In the genomic region with DNA sequence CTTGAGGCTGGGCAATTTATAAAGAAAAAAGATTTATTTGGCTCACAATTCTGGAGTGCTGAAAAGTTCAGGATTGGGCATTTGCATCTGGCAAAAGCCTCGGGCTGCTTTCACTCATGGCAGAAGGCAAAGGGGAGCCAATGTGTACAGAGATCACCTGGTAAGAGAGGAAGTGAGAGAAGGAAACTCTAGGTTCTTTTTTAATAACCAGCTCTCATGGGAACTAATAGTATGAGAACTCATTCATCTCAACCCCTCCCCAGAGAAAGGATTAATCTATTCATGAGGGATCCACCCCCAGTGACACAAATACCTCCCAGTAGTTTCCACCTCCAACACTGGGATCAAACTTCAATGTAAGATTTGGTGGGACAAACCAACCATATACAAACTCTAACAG, we compare ENCODE assay signal across 13 cellular contexts.
DNase-seq lines count a peak whose midpoint lies in the region; ATAC-seq, FAIRE-seq and TF ChIP-seq lines count a peak whose summit lies in the region.
"Had no signal": no experiment of that assay in that cellular context is flagged by ENCODE, and none has a peak within 500 bp of the region (broad histone marks: within the 10 kb centered on the region; RNA-seq: fewer than 3 reads in every experiment).

No MANE protein-coding gene starts in this region.

- no peaks in the 10 kb centered on the region for H3K27me3 ChIP-seq in gastrocnemius medialis

- ATAC-seq in GM19467 (IDR thresholded peaks at IDR 0.05; ENCODE audit: unreplicated experiment) (peak; percentile 63), HG02973 (IDR thresholded peaks at IDR 0.05; ENCODE audit: unreplicated experiment) (peak; percentile 69), gastrocnemius medialis (no peak)
- ATAC-seq: heart left ventricle, natural killer cell had no signal

- H3K9me3 ChIP-seq in OCI-LY7 (ENCODE audit: low read length) = no peaks in the 10 kb centered on the region
- no peaks in the 10 kb centered on the region for H3K9me3 ChIP-seq in gastrocnemius medialis

- H2AFZ ChIP-seq in OCI-LY7 (ENCODE audit: low read length) = peak overlapping the region; percentile 56; the same call in 1 of the 2 replicates

- no peak for DNase-seq in GM12891 (ENCODE audit: insufficient read length, low spot score)
- peak; percentile 79 for DNase-seq in OCI-LY7 (ENCODE audit: low spot score)
- DNase-seq in NCI-H748 treated with DMSO at 0.1 percent for 48 hours (lab: John Stamatoyannopoulos, UW) = no peak
- DNase-seq in DMS 273 (lab: John Stamatoyannopoulos, UW; ENCODE audit: unreplicated experiment) = no peak
- no peak for DNase-seq in D341Med (ENCODE audit: low spot score)
- no peak for DNase-seq in gastrocnemius medialis
- DNase-seq: activated T-cell treated with anti-CD3 and anti-CD28 coated beads for 4 hours; central memory CD4-positive, alpha-beta T cell; heart left ventricle; natural killer cell; NCI-H2081 had no signal

- TF ChIP-seq POLR2A in GM12891 (IDR thresholded peaks at IDR 0.05; ENCODE audit: low read depth, low read length) = no peak
- TF ChIP-seq POLR2A in gastrocnemius medialis (IDR thresholded peaks at IDR 0.05) = no peak

- in situ Hi-C loops in gastrocnemius medialis (cut with MboI; ENCODE audit: low sequenced_read_pairs in 4 of 4) = no loop called here

- H3K9me2 ChIP-seq in OCI-LY7 (ENCODE audit: insufficient read depth, low read length) = no peaks in the 10 kb centered on the region

- intact Hi-C loops in OCI-LY7 (cut with micrococcal nuclease; ENCODE audit: unreplicated experiment) = no loop called here
- intact Hi-C loops in gastrocnemius medialis (cut with DNase I; ENCODE audit: low total_unique reads) = no loop called here

- peak overlapping the region; percentile 37 for H3K4me3 ChIP-seq in OCI-LY7 (ENCODE audit: low read depth, low read length, poor library complexity, severe bottlenecking)
- H3K4me3 ChIP-seq in gastrocnemius medialis = no peak overlapping the region
- H3K4me3 ChIP-seq: heart left ventricle had no signal

- peak; percentile 69 for FAIRE-seq in GM12891 (lab: Jason Lieb, UNC)

- H3K4me2 ChIP-seq in OCI-LY7 (ENCODE audit: low read length) = peak overlapping the region; percentile 72

- POLR2A ChIA-PET in OCI-LY7 (lab: Charles Lee) = interaction anchor here (0.6 to 2.0 kb wide), 5 partner anchors 12 to 51 kb away, joined by 3 to 6 read pairs (median 4); no protein-coding TSS in a partner anchor

- H3K4me1 ChIP-seq in OCI-LY7 (ENCODE audit: insufficient read depth, low read length, poor library complexity, severe bottlenecking) = peaks cover 57% of the 10 kb centered on the region
- H3K4me1 ChIP-seq in gastrocnemius medialis = peaks cover 13 to 15% of the 10 kb centered on the region in 2 donors
- H3K4me1 ChIP-seq: heart left ventricle had no signal

- TF ChIP-seq CTCF in OCI-LY7 (conservative IDR thresholded peaks at IDR 0.05; ENCODE audit: low read length) = no peak
- TF ChIP-seq CTCF in gastrocnemius medialis (IDR thresholded peaks at IDR 0.05 in 4 of 5, conservative IDR thresholded peaks at IDR 0.05 in 1 of 5) = no peak

- no peaks in the 10 kb centered on the region for H3K36me3 ChIP-seq in OCI-LY7 (ENCODE audit: insufficient read depth, low read length)
- H3K36me3 ChIP-seq in gastrocnemius medialis = no peaks in the 10 kb centered on the region
- H3K36me3 ChIP-seq: heart left ventricle had no signal

- H3K27ac ChIP-seq in OCI-LY7 (ENCODE audit: low read depth, low read length, poor library complexity, severe bottlenecking) = peak overlapping the region; percentile 57
- H3K27ac ChIP-seq in gastrocnemius medialis = no peak overlapping the region
- H3K27ac ChIP-seq: heart left ventricle had no signal

- H3K79me2 ChIP-seq in OCI-LY7 (ENCODE audit: insufficient read depth, low read depth, low read length) = no peaks in the 10 kb centered on the region

- H4K20me1 ChIP-seq in OCI-LY7 (ENCODE audit: insufficient read depth, low read length) = no peaks in the 10 kb centered on the region

- BruUV-seq in OCI-LY7 (replicated peaks; lab: Mats Ljungman, UMichigan) = no TSS peak

- CTCF ChIA-PET in OCI-LY7 (lab: Charles Lee; ENCODE audit: unreplicated experiment) = no interaction called here

TF ChIP-seq in GM12891, 5 proteins besides CTCF, POLR2A, EP300 and RAD21:
- no peak for TF ChIP-seq PAX5 (IDR thresholded peaks at IDR 0.05; ENCODE audit: insufficient read depth, low read length, severe bottlenecking)
- peak; percentile 97 for TF ChIP-seq SPI1 (IDR thresholded peaks at IDR 0.05; ENCODE audit: low read depth, low read length)

Comparison
In these comparisons a context has a peak if more than half of its experiments do, and no peak if none do; other contexts are left out.
1. ATAC-seq: peak in GM19467 (single experiment) and HG02973 (single experiment); none in gastrocnemius medialis (0 of 2).